1 cellular context compared by ENCODE assay signal in the genomic region with DNA sequence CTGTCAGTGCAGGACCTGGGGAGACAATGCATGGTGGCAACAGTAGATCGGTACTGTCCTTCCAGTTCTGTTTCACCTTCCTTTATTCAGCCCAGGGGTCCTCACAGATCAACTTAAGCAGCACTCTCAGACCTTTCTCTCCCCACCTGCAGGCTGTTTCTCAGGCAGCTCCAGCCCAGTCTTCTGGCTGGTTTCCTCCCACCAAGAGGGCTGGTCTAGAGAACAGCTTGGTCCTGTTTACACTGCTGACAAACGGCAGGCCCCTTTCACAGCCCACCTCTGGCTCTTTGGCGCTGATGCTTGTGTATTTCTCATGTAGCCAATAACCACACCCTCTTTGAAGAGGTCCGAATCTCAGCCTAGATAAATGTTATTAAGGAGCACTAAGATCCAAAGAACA.
TF ChIP-seq lines count a peak whose summit lies in the region.

No MANE protein-coding gene starts in this region.

TF ChIP-seq in HepG2, 621 proteins besides CTCF, POLR2A, EP300 and RAD21 (continued from another document):
- TF ChIP-seq ZNF331 (CRISPR knock-in tag; IDR thresholded peaks at IDR 0.05) = no peak
- no peak for TF ChIP-seq SRSF9 (IDR thresholded peaks at IDR 0.05; ENCODE audit: borderline replicate concordance, insufficient read depth, low read depth, low read length, poor library complexity, severe bottlenecking)
- no peak for TF ChIP-seq GATA4 (IDR thresholded peaks at IDR 0.05; ENCODE audit: borderline replicate concordance, low read depth)
- TF ChIP-seq ZNF530 (CRISPR knock-in tag; IDR thresholded peaks at IDR 0.05; ENCODE audit: low read depth) = no peak
- TF ChIP-seq MTA1 (CRISPR knock-in tag; IDR thresholded peaks at IDR 0.05; ENCODE audit: borderline replicate concordance) = no peak
- no peak for TF ChIP-seq ZFYVE20 (CRISPR knock-in tag; IDR thresholded peaks at IDR 0.05; ENCODE audit: borderline replicate concordance, low read depth)
- TF ChIP-seq, protein P1, sequence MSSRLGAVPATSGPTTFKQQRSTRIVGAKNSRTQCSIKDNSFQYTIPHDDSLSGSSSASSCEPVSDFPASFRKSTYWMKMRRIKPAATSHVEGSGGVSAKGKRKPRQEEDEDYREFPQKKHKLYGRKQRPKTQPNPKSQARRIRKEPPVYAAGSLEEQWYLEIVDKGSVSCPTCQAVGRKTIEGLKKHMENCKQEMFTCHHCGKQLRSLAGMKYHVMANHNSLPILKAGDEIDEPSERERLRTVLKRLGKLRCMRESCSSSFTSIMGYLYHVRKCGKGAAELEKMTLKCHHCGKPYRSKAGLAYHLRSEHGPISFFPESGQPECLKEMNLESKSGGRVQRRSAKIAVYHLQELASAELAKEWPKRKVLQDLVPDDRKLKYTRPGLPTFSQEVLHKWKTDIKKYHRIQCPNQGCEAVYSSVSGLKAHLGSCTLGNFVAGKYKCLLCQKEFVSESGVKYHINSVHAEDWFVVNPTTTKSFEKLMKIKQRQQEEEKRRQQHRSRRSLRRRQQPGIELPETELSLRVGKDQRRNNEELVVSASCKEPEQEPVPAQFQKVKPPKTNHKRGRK (CRISPR knock-in tag; IDR thresholded peaks at IDR 0.05) = no peak
- TF ChIP-seq, protein P2, sequence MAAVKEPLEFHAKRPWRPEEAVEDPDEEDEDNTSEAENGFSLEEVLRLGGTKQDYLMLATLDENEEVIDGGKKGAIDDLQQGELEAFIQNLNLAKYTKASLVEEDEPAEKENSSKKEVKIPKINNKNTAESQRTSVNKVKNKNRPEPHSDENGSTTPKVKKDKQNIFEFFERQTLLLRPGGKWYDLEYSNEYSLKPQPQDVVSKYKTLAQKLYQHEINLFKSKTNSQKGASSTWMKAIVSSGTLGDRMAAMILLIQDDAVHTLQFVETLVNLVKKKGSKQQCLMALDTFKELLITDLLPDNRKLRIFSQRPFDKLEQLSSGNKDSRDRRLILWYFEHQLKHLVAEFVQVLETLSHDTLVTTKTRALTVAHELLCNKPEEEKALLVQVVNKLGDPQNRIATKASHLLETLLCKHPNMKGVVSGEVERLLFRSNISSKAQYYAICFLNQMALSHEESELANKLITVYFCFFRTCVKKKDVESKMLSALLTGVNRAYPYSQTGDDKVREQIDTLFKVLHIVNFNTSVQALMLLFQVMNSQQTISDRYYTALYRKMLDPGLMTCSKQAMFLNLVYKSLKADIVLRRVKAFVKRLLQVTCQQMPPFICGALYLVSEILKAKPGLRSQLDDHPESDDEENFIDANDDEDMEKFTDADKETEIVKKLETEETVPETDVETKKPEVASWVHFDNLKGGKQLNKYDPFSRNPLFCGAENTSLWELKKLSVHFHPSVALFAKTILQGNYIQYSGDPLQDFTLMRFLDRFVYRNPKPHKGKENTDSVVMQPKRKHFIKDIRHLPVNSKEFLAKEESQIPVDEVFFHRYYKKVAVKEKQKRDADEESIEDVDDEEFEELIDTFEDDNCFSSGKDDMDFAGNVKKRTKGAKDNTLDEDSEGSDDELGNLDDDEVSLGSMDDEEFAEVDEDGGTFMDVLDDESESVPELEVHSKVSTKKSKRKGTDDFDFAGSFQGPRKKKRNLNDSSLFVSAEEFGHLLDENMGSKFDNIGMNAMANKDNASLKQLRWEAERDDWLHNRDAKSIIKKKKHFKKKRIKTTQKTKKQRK (IDR thresholded peaks at IDR 0.05; ENCODE audit: low read length) = no peak
- TF ChIP-seq, protein P3, sequence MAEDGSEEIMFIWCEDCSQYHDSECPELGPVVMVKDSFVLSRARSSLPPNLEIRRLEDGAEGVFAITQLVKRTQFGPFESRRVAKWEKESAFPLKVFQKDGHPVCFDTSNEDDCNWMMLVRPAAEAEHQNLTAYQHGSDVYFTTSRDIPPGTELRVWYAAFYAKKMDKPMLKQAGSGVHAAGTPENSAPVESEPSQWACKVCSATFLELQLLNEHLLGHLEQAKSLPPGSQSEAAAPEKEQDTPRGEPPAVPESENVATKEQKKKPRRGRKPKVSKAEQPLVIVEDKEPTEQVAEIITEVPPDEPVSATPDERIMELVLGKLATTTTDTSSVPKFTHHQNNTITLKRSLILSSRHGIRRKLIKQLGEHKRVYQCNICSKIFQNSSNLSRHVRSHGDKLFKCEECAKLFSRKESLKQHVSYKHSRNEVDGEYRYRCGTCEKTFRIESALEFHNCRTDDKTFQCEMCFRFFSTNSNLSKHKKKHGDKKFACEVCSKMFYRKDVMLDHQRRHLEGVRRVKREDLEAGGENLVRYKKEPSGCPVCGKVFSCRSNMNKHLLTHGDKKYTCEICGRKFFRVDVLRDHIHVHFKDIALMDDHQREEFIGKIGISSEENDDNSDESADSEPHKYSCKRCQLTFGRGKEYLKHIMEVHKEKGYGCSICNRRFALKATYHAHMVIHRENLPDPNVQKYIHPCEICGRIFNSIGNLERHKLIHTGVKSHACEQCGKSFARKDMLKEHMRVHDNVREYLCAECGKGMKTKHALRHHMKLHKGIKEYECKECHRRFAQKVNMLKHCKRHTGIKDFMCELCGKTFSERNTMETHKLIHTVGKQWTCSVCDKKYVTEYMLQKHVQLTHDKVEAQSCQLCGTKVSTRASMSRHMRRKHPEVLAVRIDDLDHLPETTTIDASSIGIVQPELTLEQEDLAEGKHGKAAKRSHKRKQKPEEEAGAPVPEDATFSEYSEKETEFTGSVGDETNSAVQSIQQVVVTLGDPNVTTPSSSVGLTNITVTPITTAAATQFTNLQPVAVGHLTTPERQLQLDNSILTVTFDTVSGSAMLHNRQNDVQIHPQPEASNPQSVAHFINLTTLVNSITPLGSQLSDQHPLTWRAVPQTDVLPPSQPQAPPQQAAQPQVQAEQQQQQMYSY (CRISPR knock-in tag; IDR thresholded peaks at IDR 0.05) = no peak
- TF ChIP-seq, protein P4, sequence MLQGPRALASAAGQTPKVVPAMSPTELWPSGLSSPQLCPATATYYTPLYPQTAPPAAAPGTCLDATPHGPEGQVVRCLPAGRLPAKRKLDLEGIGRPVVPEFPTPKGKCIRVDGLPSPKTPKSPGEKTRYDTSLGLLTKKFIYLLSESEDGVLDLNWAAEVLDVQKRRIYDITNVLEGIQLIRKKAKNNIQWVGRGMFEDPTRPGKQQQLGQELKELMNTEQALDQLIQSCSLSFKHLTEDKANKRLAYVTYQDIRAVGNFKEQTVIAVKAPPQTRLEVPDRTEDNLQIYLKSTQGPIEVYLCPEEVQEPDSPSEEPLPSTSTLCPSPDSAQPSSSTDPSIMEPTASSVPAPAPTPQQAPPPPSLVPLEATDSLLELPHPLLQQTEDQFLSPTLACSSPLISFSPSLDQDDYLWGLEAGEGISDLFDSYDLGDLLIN (CRISPR knock-in tag; IDR thresholded peaks at IDR 0.05; ENCODE audit: borderline replicate concordance) = no peak
- TF ChIP-seq, protein P5, sequence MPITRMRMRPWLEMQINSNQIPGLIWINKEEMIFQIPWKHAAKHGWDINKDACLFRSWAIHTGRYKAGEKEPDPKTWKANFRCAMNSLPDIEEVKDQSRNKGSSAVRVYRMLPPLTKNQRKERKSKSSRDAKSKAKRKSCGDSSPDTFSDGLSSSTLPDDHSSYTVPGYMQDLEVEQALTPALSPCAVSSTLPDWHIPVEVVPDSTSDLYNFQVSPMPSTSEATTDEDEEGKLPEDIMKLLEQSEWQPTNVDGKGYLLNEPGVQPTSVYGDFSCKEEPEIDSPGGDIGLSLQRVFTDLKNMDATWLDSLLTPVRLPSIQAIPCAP (CRISPR knock-in tag; IDR thresholded peaks at IDR 0.05; ENCODE audit: low read depth) = no peak
- TF ChIP-seq ZNF350 (CRISPR knock-in tag; IDR thresholded peaks at IDR 0.05; ENCODE audit: borderline replicate concordance, low read depth) = no peak
- TF ChIP-seq ZNF496 (CRISPR knock-in tag; IDR thresholded peaks at IDR 0.05; ENCODE audit: insufficient replicate concordance) = no peak
- no peak for TF ChIP-seq ZNF839 (CRISPR knock-in tag; IDR thresholded peaks at IDR 0.05; ENCODE audit: borderline replicate concordance)
